Comparison of ENCODE assay signal across 15 cellular contexts in the genomic region with DNA sequence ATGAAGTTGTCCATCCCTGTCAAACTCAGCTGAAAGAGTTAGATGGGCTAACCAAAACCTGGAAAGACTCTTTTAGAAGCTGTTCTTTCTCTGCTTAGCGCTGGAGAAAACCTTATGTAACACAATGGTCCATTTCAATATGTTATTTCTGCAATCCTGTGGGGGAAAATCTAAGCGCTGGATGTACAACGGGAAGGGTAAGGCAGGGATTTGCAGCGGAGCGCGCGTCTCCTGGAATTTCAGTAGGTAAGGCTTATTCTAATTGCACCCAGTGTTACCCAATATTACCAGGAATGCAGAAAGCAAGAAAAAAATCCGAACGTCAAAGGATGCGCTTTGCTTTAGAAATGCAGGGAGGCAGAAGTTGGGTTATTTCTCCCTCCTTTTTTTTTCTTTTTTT. TPM values are rescaled to one million over a fixed set of nuclear protein-coding genes. Genes with fewer than 3 reads are reported as not detected.
DNase-seq lines count a peak whose midpoint lies in the region; ATAC-seq, FAIRE-seq and TF ChIP-seq lines count a peak whose summit lies in the region.
"Had no signal": no experiment of that assay in that cellular context is flagged by ENCODE, and none has a peak within 500 bp of the region (broad histone marks: within the 10 kb centered on the region; RNA-seq: fewer than 3 reads in every experiment).

No MANE protein-coding gene starts in this region.

- H3K27ac Mint-ChIP-seq in nephron progenitor cell: no peak overlapping the region

- TF ChIP-seq POLR2A in vagina (IDR thresholded peaks at IDR 0.05): no peak
- TF ChIP-seq POLR2A in body of pancreas (IDR thresholded peaks at IDR 0.05): no peak

- 13 to 14% methylated on average over 10 of the region's 10 CpGs for WGBS in body of pancreas, 2 donors

- H3K27me3 Mint-ChIP-seq in nephron progenitor cell (ENCODE audit: low read depth, poor library complexity): peaks cover 69% of the 10 kb centered on the region

- H3K27me3 ChIP-seq in left ventricle myocardium inferior (ENCODE audit: low read depth): peaks cover 39% of the 10 kb centered on the region
- no peaks in the 10 kb centered on the region for H3K27me3 ChIP-seq in vagina
- peaks cover 0 to 9% of the 10 kb centered on the region in 2 donors for H3K27me3 ChIP-seq in body of pancreas
- H3K27me3 ChIP-seq: Peyer's patch had no signal

- no peak for ATAC-seq in Right ventricle myocardium superior (ENCODE audit: poor library complexity)
- no peak for ATAC-seq in body of pancreas
- ATAC-seq: HepG2, mucosa of descending colon had no signal

- no peaks in the 10 kb centered on the region for H3K36me3 ChIP-seq in left ventricle myocardium inferior
- no peaks in the 10 kb centered on the region for H3K36me3 ChIP-seq in vagina
- H3K36me3 ChIP-seq in body of pancreas (replicated peaks in 1 of 2; ENCODE audit: insufficient read depth in 1 of 2, low read depth in 2 of 2): no peaks in the 10 kb centered on the region
- H3K36me3 ChIP-seq: Peyer's patch had no signal

- DNase-seq in left ventricle myocardium inferior (no peak), Right ventricle myocardium superior (no peak), epithelial cell of esophagus (ENCODE audit: low read depth) (peak; percentile 51), nephron progenitor cell (no peak), vagina (ENCODE audit: extremely low spot score in 2 of 2) (no peak), retina (no peak), HTR-8/SVneo (ENCODE audit: insufficient read length, low spot score) (no peak), body of pancreas (no peak)
- DNase-seq: activated CD8-positive, alpha-beta memory T cell treated with anti-CD3 and anti-CD28 coated beads, Interleukin-2, amount 50 U/mL, for 48 hours; cerebellar nuclear complex; NCI-H187 treated with DMSO at 0.1 percent for 48 hours; Peyer's patch had no signal

- H3K9me3 Mint-ChIP-seq in nephron progenitor cell: no peaks in the 10 kb centered on the region

- H3K9me3 ChIP-seq in left ventricle myocardium inferior (replicated peaks) (no peaks in the 10 kb centered on the region), vagina (no peaks in the 10 kb centered on the region), body of pancreas (no peaks in the 10 kb centered on the region)
- H3K9me3 ChIP-seq: mucosa of descending colon, Peyer's patch had no signal

- H3K36me3 Mint-ChIP-seq in nephron progenitor cell (ENCODE audit: low read depth): no peaks in the 10 kb centered on the region

- no peak for FAIRE-seq in HTR-8/SVneo (lab: Jason Lieb, UNC)
- FAIRE-seq: HepG2, TTC549 had no signal

- TF ChIP-seq CTCF in left ventricle myocardium inferior (IDR thresholded peaks at IDR 0.05; ENCODE audit: borderline replicate concordance) (no peak), epithelial cell of esophagus (IDR thresholded peaks at IDR 0.05; ENCODE audit: insufficient read depth, low read depth, low read length, missing control alignments) (no peak), nephron progenitor cell (IDR thresholded peaks at IDR 0.05) (no peak), vagina (IDR thresholded peaks at IDR 0.05) (no peak), body of pancreas (IDR thresholded peaks at IDR 0.05) (no peak)

- peaks cover 29% of the 10 kb centered on the region for H3K4me1 Mint-ChIP-seq in nephron progenitor cell

- H3K4me3 Mint-ChIP-seq in nephron progenitor cell: peak overlapping the region; percentile 81

- H3K4me3 ChIP-seq in left ventricle myocardium inferior (peak overlapping the region; percentile 73), epithelial cell of esophagus (ENCODE audit: low read length) (peak overlapping the region; percentile 79), vagina (peak overlapping the region; percentile 49 to 69), body of pancreas (no peak overlapping the region)
- H3K4me3 ChIP-seq: mucosa of descending colon had no signal

- intact Hi-C loops in left ventricle myocardium inferior (cut with micrococcal nuclease): no loop called here
- intact Hi-C loops in Right ventricle myocardium superior (cut with DNase I): loop anchor here (10.0 kb wide), 1 partner anchor 198 kb away; no protein-coding TSS in a partner anchor
- intact Hi-C loops in vagina (cut with DNase I): no loop called here
- intact Hi-C loops in body of pancreas (cut with DNase I): no loop called here

- H3K27ac ChIP-seq in left ventricle myocardium inferior (replicated peaks): peak overlapping the region; percentile 14
- no peak overlapping the region for H3K27ac ChIP-seq in vagina
- no peak overlapping the region for H3K27ac ChIP-seq in body of pancreas

- H3K4me1 ChIP-seq in left ventricle myocardium inferior: peaks cover 28% of the 10 kb centered on the region
- H3K4me1 ChIP-seq in vagina: peaks cover 26% of the 10 kb centered on the region
- peaks cover 16% of the 10 kb centered on the region for H3K4me1 ChIP-seq in body of pancreas

RNA-seq across cellular contexts. Expression of gene HS3ST1, which starts 2.0 kb away (rescaled TPM):
- total RNA-seq in left ventricle myocardium inferior: 2.4 TPM
- total RNA-seq in Right ventricle myocardium superior: 1.2 TPM
- 8.1 TPM for total RNA-seq in vagina
- total RNA-seq in body of pancreas: under 1 TPM; 0.78 to 0.99 TPM
- total RNA-seq: HepG2 had no signal

Comparison
In these comparisons a context has a peak if more than half of its experiments do, and no peak if none do; other contexts are left out.
1. H3K4me3 ChIP-seq: peak in left ventricle myocardium inferior (single experiment), epithelial cell of esophagus (single experiment) and vagina (2 of 2); none in body of pancreas (0 of 2).